8 cellular contexts compared by ENCODE assay signal in genomic region chr14:35366048-35366428, GRCh38. TPM values are rescaled to one million over a fixed set of nuclear protein-coding genes. Genes with fewer than 3 reads are reported as not detected.
DNase-seq lines count a peak whose midpoint lies in the region; ATAC-seq and TF ChIP-seq lines count a peak whose summit lies in the region.

No MANE protein-coding gene starts in this region.

- H3K27ac ChIP-seq in esophagus (ENCODE audit: low read depth in 2 of 2, low read length in 1 of 2) (peak overlapping the region; percentile 80 to 91), trophoblast cell (ENCODE audit: low read depth, low read length) (peak overlapping the region; percentile 50)

- H3K79me2 ChIP-seq in trophoblast cell (ENCODE audit: control insufficient read depth, insufficient read depth, low read length, poor library complexity), result peaks cover 3% of the 10 kb centered on the region

- peak overlapping the region; percentile 64 for H3K18ac ChIP-seq in trophoblast cell (ENCODE audit: low read length)

- peak overlapping the region; percentile 72 for H4K91ac ChIP-seq in trophoblast cell (ENCODE audit: low read depth, low read length)

- no peak overlapping the region for H3K23ac ChIP-seq in trophoblast cell (ENCODE audit: low read length)

- peak overlapping the region; percentile 50 for H3K14ac ChIP-seq in trophoblast cell (ENCODE audit: low read length)

- H2AK5ac ChIP-seq in trophoblast cell (ENCODE audit: low read length), result peak overlapping the region; percentile 59

- peaks cover 47% of the 10 kb centered on the region for H3K4me1 Mint-ChIP-seq in CD14-positive monocyte

- peak; percentile 19 for TF ChIP-seq CTCF in CD14-positive monocyte (IDR thresholded peaks at IDR 0.05)

- peak overlapping the region; percentile 25 for H4K8ac ChIP-seq in trophoblast cell (ENCODE audit: low read depth, low read length)

- H2BK12ac ChIP-seq in trophoblast cell (ENCODE audit: low read length), result peak overlapping the region; percentile 50

- H3K4me3 ChIP-seq in esophagus (ENCODE audit: low read depth in 1 of 2, low read length in 2 of 2), result no peak overlapping the region
- H3K4me3 ChIP-seq in trophoblast cell (ENCODE audit: low read depth, low read length), result no peak overlapping the region

- peak; percentile 97 for DNase-seq in CD14-positive monocyte (ENCODE audit: low spot score)
- DNase-seq in RKO (ENCODE audit: low spot score), result peak; percentile 64
- DNase-seq in trophoblast cell, result peak; percentile 59 to 62
- no peak for DNase-seq in SW480 (ENCODE audit: low spot score)
- no peak for DNase-seq in OCI-M1 (lab: John Stamatoyannopoulos, UW)
- no peak for DNase-seq in NCI-H446 (lab: John Stamatoyannopoulos, UW)

- no peak overlapping the region for H3K4me2 ChIP-seq in trophoblast cell (ENCODE audit: low read length)

- peak overlapping the region; percentile 59 for H3K4ac ChIP-seq in trophoblast cell (ENCODE audit: low read depth, low read length)

- WGBS in esophagus, 2 donors, result 84 to 87% methylated on average over 12 of the region's 12 CpGs
- no CpG with 5 or more reads among the region's 12 CpGs for WGBS in trophoblast cell (ENCODE audit: extremely low coverage, insufficient coverage, insufficient read length)

- peak overlapping the region; percentile 18 for H2BK5ac ChIP-seq in trophoblast cell (ENCODE audit: low read depth, low read length, poor library complexity)

- peaks cover 2 to 6% of the 10 kb centered on the region in 2 donors for H3K36me3 Mint-ChIP-seq in CD14-positive monocyte

- H2BK120ac ChIP-seq in trophoblast cell (ENCODE audit: insufficient read depth, low read length, poor library complexity), result peak overlapping the region; percentile 76

- H3K9ac ChIP-seq in trophoblast cell (ENCODE audit: low read length), result no peak overlapping the region

- no peaks in the 10 kb centered on the region for H3K36me3 ChIP-seq in esophagus (ENCODE audit: control insufficient read depth in 2 of 2, insufficient read depth in 2 of 2, low read length in 1 of 2)
- H3K36me3 ChIP-seq in trophoblast cell (ENCODE audit: control insufficient read depth in 1 of 2, insufficient read depth in 2 of 2, low read length in 2 of 2), result no peaks in the 10 kb centered on the region

- H3K79me1 ChIP-seq in trophoblast cell (ENCODE audit: low read length), result peaks cover 31% of the 10 kb centered on the region

- H3K9me3 Mint-ChIP-seq in CD14-positive monocyte, result peaks cover 1 to 7% (median 4%) of the 10 kb centered on the region in 7 donors

- intact Hi-C loops in CD14-positive monocyte (cut with micrococcal nuclease), result loop anchor here (2.0 to 10.0 kb wide), 3 partner anchors 34 to 81 kb away; partner anchors contain the start of gene NFKBIA (in 1 of the 2)

- H3K4me3 Mint-ChIP-seq in CD14-positive monocyte, result peak overlapping the region; percentile 48 to 61

- H3K27ac Mint-ChIP-seq in CD14-positive monocyte, result peak overlapping the region; percentile 98 to 100 (median 99)

- H3K27me3 ChIP-seq in esophagus (ENCODE audit: control insufficient read depth in 1 of 2, insufficient read depth in 2 of 2, low read length in 2 of 2), result no peaks in the 10 kb centered on the region
- H3K27me3 ChIP-seq in trophoblast cell (ENCODE audit: insufficient read depth, low read length), result no peaks in the 10 kb centered on the region

- no peak overlapping the region for H2AFZ ChIP-seq in trophoblast cell (ENCODE audit: insufficient read depth, low read length, poor library complexity)

- peaks cover 4 to 24% of the 10 kb centered on the region in 2 donors for H3K4me1 ChIP-seq in esophagus (ENCODE audit: control insufficient read depth in 2 of 2, insufficient read depth in 2 of 2, low read length in 1 of 2)
- peaks cover 29 to 37% of the 10 kb centered on the region in 2 experiments for H3K4me1 ChIP-seq in trophoblast cell (ENCODE audit: control insufficient read depth in 1 of 2, insufficient read depth in 2 of 2, low read length in 2 of 2)

- ATAC-seq in HG02759 (IDR thresholded peaks at IDR 0.05; ENCODE audit: unreplicated experiment), result no peak

- no peaks in the 10 kb centered on the region for H3K9me3 ChIP-seq in esophagus (ENCODE audit: control insufficient read depth in 2 of 2, insufficient read depth in 1 of 2, low read depth in 1 of 2, low read length in 1 of 2)
- peaks cover 4% of the 10 kb centered on the region for H3K9me3 ChIP-seq in trophoblast cell (ENCODE audit: insufficient read depth, low read depth, low read length)

- peaks cover 0 to 5% (median 0%) of the 10 kb centered on the region in 3 donors for H3K27me3 Mint-ChIP-seq in CD14-positive monocyte (ENCODE audit: low read depth in 3 of 3)

- H4K12ac ChIP-seq in trophoblast cell (ENCODE audit: low read depth, low read length), result no peak overlapping the region

RNA-seq across cellular contexts. Expression of gene NFKBIA, which starts 38.5 kb away (rescaled TPM):
- polyA plus RNA-seq in CD14-positive monocyte (100 to 1,000 TPM; 868 to 935 TPM), esophagus (100 to 1,000 TPM; 121 to 206 TPM)
- polyA plus RNA-seq in trophoblast cell (2013), result 116 and 119 TPM in 2 replicates

Comparison
In these comparisons a context has a peak if more than half of its experiments do, and no peak if none do; other contexts are left out.
1. DNase-seq: peak in CD14-positive monocyte (single experiment), RKO (single experiment) and trophoblast cell (2 of 2); none in SW480 (single experiment), OCI-M1 (single experiment) and NCI-H446 (0 of 2).
2. RNA of gene NFKBIA, which starts 38.5 kb away (polyA plus RNA-seq): 868 to 935 TPM in CD14-positive monocyte; 121 to 206 TPM in esophagus; every median in the first group is over 4 times any median in the second.